In the genomic region with DNA sequence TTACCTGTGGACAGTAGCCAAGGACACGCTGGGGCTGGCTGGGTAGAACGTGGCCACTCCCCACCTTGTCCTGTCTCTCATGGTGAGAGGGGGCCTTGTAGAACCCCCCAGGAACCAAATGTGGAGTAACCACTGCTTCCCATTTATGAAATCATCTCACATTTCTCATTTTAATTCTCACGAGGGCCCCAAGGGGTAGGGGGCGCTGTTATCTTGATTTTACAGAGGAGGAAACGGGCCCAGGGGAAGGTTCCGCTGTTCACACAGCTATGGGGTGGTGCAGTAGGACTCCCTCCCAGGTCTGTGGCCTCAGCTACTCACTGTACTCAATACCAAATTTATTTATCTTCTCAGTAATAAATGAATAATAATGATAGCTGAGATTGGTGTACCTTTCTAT, we compare ENCODE assay signal across 9 cellular contexts. TPM values are rescaled to one million over a fixed set of nuclear protein-coding genes. Genes with fewer than 3 reads are reported as not detected.
DNase-seq lines count a peak whose midpoint lies in the region; ATAC-seq and TF ChIP-seq lines count a peak whose summit lies in the region.
"Had no signal": no experiment of that assay in that cellular context is flagged by ENCODE, and none has a peak within 500 bp of the region (broad histone marks: within the 10 kb centered on the region; RNA-seq: fewer than 3 reads in every experiment).

No MANE protein-coding gene starts in this region.

- no peaks in the 10 kb centered on the region for H3K9me3 ChIP-seq in CD8-positive, alpha-beta memory T cell (ENCODE audit: low read length)
- H3K9me3 ChIP-seq in osteoblast (ENCODE audit: low read depth, low read length) = no peaks in the 10 kb centered on the region

- POLR2A ChIA-PET in CD8-positive, alpha-beta memory T cell (lab: Charles Lee) = interaction anchor here (0.6 kb wide), 1 partner anchor 24 kb away, joined by 5 read pairs; no protein-coding TSS in a partner anchor

- no peak overlapping the region for H3K27ac ChIP-seq in CD8-positive, alpha-beta memory T cell (ENCODE audit: low read depth, low read length)
- H3K27ac ChIP-seq in osteoblast (ENCODE audit: low read depth, low read length) = no peak overlapping the region

- peak overlapping the region; percentile 70 for H2AFZ ChIP-seq in osteoblast (ENCODE audit: low read length)

- no peaks in the 10 kb centered on the region for H3K79me2 ChIP-seq in osteoblast (ENCODE audit: insufficient read depth, low read length)

- H3K4me1 Mint-ChIP-seq in CD8-positive, alpha-beta memory T cell = peaks cover 26 to 43% (median 31%) of the 10 kb centered on the region in 3 donors
- peaks cover 23 to 28% of the 10 kb centered on the region in 2 donors for H3K4me1 Mint-ChIP-seq in effector memory CD8-positive, alpha-beta T cell (ENCODE audit: low read depth in 2 of 2)

- no peaks in the 10 kb centered on the region for H3K36me3 ChIP-seq in CD8-positive, alpha-beta memory T cell (ENCODE audit: insufficient read depth, low read length)
- H3K36me3 ChIP-seq in osteoblast (ENCODE audit: insufficient read depth, low read length) = no peaks in the 10 kb centered on the region

- H3K27me3 Mint-ChIP-seq in CD8-positive, alpha-beta memory T cell = peaks cover 0 to 5% of the 10 kb centered on the region in 2 donors
- H3K27me3 Mint-ChIP-seq in effector memory CD8-positive, alpha-beta T cell = peaks cover 4 to 5% of the 10 kb centered on the region in 2 donors

- peak; percentile 87 for ATAC-seq in effector memory CD8-positive, alpha-beta T cell (replicated peaks)
- no peak for ATAC-seq in GM21717 (IDR thresholded peaks at IDR 0.05; ENCODE audit: unreplicated experiment)
- ATAC-seq in HG02840 (IDR thresholded peaks at IDR 0.05; ENCODE audit: low FRiP score, unreplicated experiment) = no peak

- no peak overlapping the region for H3K4me3 ChIP-seq in CD8-positive, alpha-beta memory T cell (ENCODE audit: low read length)
- H3K4me3 ChIP-seq in LNCaP clone FGC (ENCODE audit: low read depth, low read length) = no peak overlapping the region
- no peak overlapping the region for H3K4me3 ChIP-seq in osteoblast (ENCODE audit: insufficient read depth, low read length)

- no peaks in the 10 kb centered on the region for H4K20me1 ChIP-seq in osteoblast (ENCODE audit: insufficient read depth, low read length)

- peaks cover 33% of the 10 kb centered on the region for H3K4me1 ChIP-seq in CD8-positive, alpha-beta memory T cell (ENCODE audit: insufficient read depth, low read length)
- H3K4me1 ChIP-seq in osteoblast (ENCODE audit: insufficient read depth, low read length) = peaks cover 4% of the 10 kb centered on the region

- no peaks in the 10 kb centered on the region for H3K9me3 Mint-ChIP-seq in CD8-positive, alpha-beta memory T cell
- no peaks in the 10 kb centered on the region for H3K9me3 Mint-ChIP-seq in effector memory CD8-positive, alpha-beta T cell

- peak; percentile 51 to 79 (median 58) for DNase-seq in CD8-positive, alpha-beta memory T cell
- DNase-seq in LNCaP clone FGC (ENCODE audit: low read depth) = no peak
- DNase-seq in activated CD4-positive, alpha-beta T cell treated with anti-CD3 and anti-CD28 coated beads, Interleukin-2, amount 50 U/mL, for 4 hours = peak; percentile 74 to 80
- DNase-seq in effector memory CD8-positive, alpha-beta T cell = peak; percentile 62 to 75 (median 73)
- DNase-seq in osteoblast (ENCODE audit: insufficient read length, low spot score, missing footprints) = peak; percentile 68
- no peak for DNase-seq in NK-92 treated with Interleukin-12 subunit alpha and Interleukin-12 subunit beta, amount 100 ng/mL, for 24 hours (lab: John Stamatoyannopoulos, UW)
- DNase-seq: left cardiac atrium had no signal

- no peaks in the 10 kb centered on the region for H3K36me3 Mint-ChIP-seq in CD8-positive, alpha-beta memory T cell
- H3K36me3 Mint-ChIP-seq in effector memory CD8-positive, alpha-beta T cell (ENCODE audit: insufficient read depth) = no peaks in the 10 kb centered on the region

- TF ChIP-seq CTCF in LNCaP clone FGC (IDR thresholded peaks at IDR 0.05; ENCODE audit: control insufficient read depth, extremely low read depth, insufficient read depth) = peak; percentile 16; the same call in 1 of the 2 replicates
- peak; percentile 53 for TF ChIP-seq CTCF in osteoblast (IDR thresholded peaks at IDR 0.05; ENCODE audit: extremely low read depth, low read depth, low read length)

- peak overlapping the region; percentile 24 to 87 (median 70) for H3K27ac Mint-ChIP-seq in CD8-positive, alpha-beta memory T cell
- H3K27ac Mint-ChIP-seq in effector memory CD8-positive, alpha-beta T cell = peak overlapping the region; percentile 5 to 87

- H3K4me3 Mint-ChIP-seq in CD8-positive, alpha-beta memory T cell = no peak overlapping the region
- H3K4me3 Mint-ChIP-seq in effector memory CD8-positive, alpha-beta T cell = peak overlapping the region in 1 of 2 donors; percentile 36

- H3K27me3 ChIP-seq in CD8-positive, alpha-beta memory T cell (ENCODE audit: insufficient read depth, low read length, poor library complexity, severe bottlenecking) = no peaks in the 10 kb centered on the region
- peaks cover 10% of the 10 kb centered on the region for H3K27me3 ChIP-seq in osteoblast (ENCODE audit: insufficient read depth, low read length)

- CTCF ChIA-PET in CD8-positive, alpha-beta memory T cell (lab: Charles Lee) = interaction anchor here (0.7 to 2.5 kb wide), 16 partner anchors 10 to 149 kb away, joined by 3 to 19 read pairs (median 4); partner anchors contain the start of gene EYA3

- H3K4me2 ChIP-seq in osteoblast (ENCODE audit: insufficient read depth, low read length) = no peak overlapping the region

RNA-seq across cellular contexts. Expression of gene SMPDL3B, which starts 5.5 kb away (rescaled TPM):
- total RNA-seq in CD8-positive, alpha-beta memory T cell = under 1 TPM in 1 of 2 experiments, not detected in 1; 0.27 TPM
- polyA plus RNA-seq in CD8-positive, alpha-beta memory T cell = not detected
- total RNA-seq in osteoblast = under 0.01 TPM in 1 of 2 replicates, not detected in the other

RNA-seq across cellular contexts. Expression of gene XKR8, which starts 19.5 kb away (rescaled TPM):
- total RNA-seq in CD8-positive, alpha-beta memory T cell = 1 to 10 TPM; 7.3 to 8.9 TPM
- polyA plus RNA-seq in CD8-positive, alpha-beta memory T cell = 23.3 TPM
- 9.4 and 12.7 TPM in 2 replicates for total RNA-seq in osteoblast

RNA-seq across cellular contexts. Expression of gene RPA2, which starts 25.9 kb away (rescaled TPM):
- total RNA-seq in CD8-positive, alpha-beta memory T cell = 100 to 1,000 TPM; 115 to 118 TPM
- 203 TPM for polyA plus RNA-seq in CD8-positive, alpha-beta memory T cell
- total RNA-seq in osteoblast = 20.6 and 49.8 TPM in 2 replicates

Comparison
In these comparisons a context has a peak if more than half of its experiments do, and no peak if none do; other contexts are left out.
1. DNase-seq: peak in CD8-positive, alpha-beta memory T cell (5 of 5), activated CD4-positive, alpha-beta T cell treated with anti-CD3 and anti-CD28 coated beads, Interleukin-2, amount 50 U/mL, for 4 hours (2 of 2), effector memory CD8-positive, alpha-beta T cell (3 of 3) and osteoblast (single experiment); none in LNCaP clone FGC (single experiment) and NK-92 treated with Interleukin-12 subunit alpha and Interleukin-12 subunit beta, amount 100 ng/mL, for 24 hours (single experiment).